15 cellular contexts compared by ENCODE assay signal in the genomic region with DNA sequence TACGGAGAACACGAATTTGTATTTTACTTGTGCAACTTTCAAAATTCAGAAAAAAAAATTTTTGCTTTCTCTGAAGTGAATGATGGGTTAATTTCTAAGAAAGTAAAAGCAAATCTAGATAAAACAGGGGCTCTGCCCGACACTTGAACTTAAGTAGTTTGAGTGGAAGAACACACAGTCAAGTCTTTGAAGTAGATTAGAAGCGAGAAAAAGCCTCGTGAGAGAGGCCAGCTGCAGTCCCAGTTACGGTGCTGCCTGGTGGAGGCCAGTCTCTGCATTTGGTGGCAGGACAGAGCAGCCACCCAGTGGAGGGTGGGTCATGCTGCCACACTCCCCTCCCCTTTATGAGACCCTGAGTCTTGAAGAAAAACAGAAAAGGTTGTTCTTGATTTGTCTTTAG.
DNase-seq lines count a peak whose midpoint lies in the region; ATAC-seq and TF ChIP-seq lines count a peak whose summit lies in the region.
"Had no signal": no experiment of that assay in that cellular context is flagged by ENCODE, and none has a peak within 500 bp of the region (broad histone marks: within the 10 kb centered on the region; RNA-seq: fewer than 3 reads in every experiment).

No MANE protein-coding gene starts in this region.

- no peak overlapping the region for H2AFZ ChIP-seq in H9 (ENCODE audit: low read length)
- H2AFZ ChIP-seq: neural progenitor cell had no signal

- peaks cover 0 to 32% (median 15%) of the 10 kb centered on the region in 4 donors for H3K36me3 ChIP-seq in stomach
- H3K36me3 ChIP-seq: neural progenitor cell had no signal

- H3K9me3 Mint-ChIP-seq in T-helper 2 cell treated with Interferon-gamma antibody and Interleukin-4, amounts not matched to agents 5 μg/mL and 100 μg/mL, for 36 hours, result no peaks in the 10 kb centered on the region
- H3K9me3 Mint-ChIP-seq in H9 (peaks cover 12 to 13% of the 10 kb centered on the region in 2 experiments), activated B cell treated with CpG ODN at 0.5 μM for 24 hours (no peaks in the 10 kb centered on the region), memory B cell (no peaks in the 10 kb centered on the region), mesothelial cell of epicardium (peaks cover 7% of the 10 kb centered on the region)

- no peak overlapping the region for H3K56ac ChIP-seq in H9 (ENCODE audit: insufficient read length, low read depth, low read length)

- ATAC-seq in activated B cell treated with CpG ODN at 0.5 μM for 24 hours (ENCODE audit: low read depth) (no peak), memory B cell (ENCODE audit: low read depth) (no peak)

- H3T11ph ChIP-seq in H9 (ENCODE audit: low read length), result no peak overlapping the region

- no peak overlapping the region for H2BK5ac ChIP-seq in H9 (ENCODE audit: insufficient read length, low read length)

- TF ChIP-seq CTCF in H9 (conservative IDR thresholded peaks at IDR 0.05), result no peak
- TF ChIP-seq CTCF in activated B cell treated with CpG ODN at 0.5 μM for 24 hours (IDR thresholded peaks at IDR 0.05), result no peak
- no peak for TF ChIP-seq CTCF in stomach (IDR thresholded peaks at IDR 0.05)
- TF ChIP-seq CTCF in mesothelial cell of epicardium (IDR thresholded peaks at IDR 0.05; ENCODE audit: unreplicated experiment), result no peak

- no peak for TF ChIP-seq POLR2A in stomach (IDR thresholded peaks at IDR 0.05)

- no peak overlapping the region for H4K8ac ChIP-seq in H9 (replicated peaks; ENCODE audit: insufficient read length, low read depth, low read length)

- CTCF ChIA-PET in activated B cell treated with CpG ODN at 0.5 μM for 24 hours (lab: Charles Lee), result interaction anchor here (1.3 kb wide), 1 partner anchor 88 kb away, joined by 4 read pairs; no protein-coding TSS in a partner anchor

- H3K23me2 ChIP-seq in H9 (ENCODE audit: insufficient read length, low read depth, low read length, poor library complexity, severe bottlenecking), result no peaks in the 10 kb centered on the region

- no peak for TF ChIP-seq EP300 in stomach (IDR thresholded peaks at IDR 0.05)

- WGBS in H9 (ENCODE audit: extremely low coverage, insufficient read length, low lambda C conversion rate), result no CpG with 5 or more reads among the region's 6 CpGs
- 41 to 62% (median 47%) methylated on average over 6 of the region's 6 CpGs for WGBS in stomach, 5 donors

- H2BK15ac ChIP-seq in H9 (ENCODE audit: low read depth, low read length), result no peak overlapping the region

- DNase-seq in T-helper 2 cell treated with Interferon-gamma antibody and Interleukin-4, amounts not matched to agents 5 μg/mL and 100 μg/mL, for 36 hours (ENCODE audit: low spot score), result no peak
- DNase-seq in T-helper 2 cell, result no peak
- no peak for DNase-seq in H9
- DNase-seq in activated B cell treated with CpG ODN at 0.5 μM for 24 hours, result no peak
- DNase-seq in memory B cell (ENCODE audit: low spot score in 2 of 2), result no peak
- DNase-seq in NCI-H2196 (lab: John Stamatoyannopoulos, UW; ENCODE audit: unreplicated experiment), result no peak
- DNase-seq in stomach, result no peak
- DNase-seq in mesothelial cell of epicardium (ENCODE audit: low spot score in 2 of 2, unreplicated experiment in 2 of 2), result no peak
- DNase-seq: cortex of kidney, hypothalamus, lower lobe of right lung, NCI-H510A treated with DMSO at 0.1 percent for 48 hours had no signal

- H3K4me3 Mint-ChIP-seq in T-helper 2 cell treated with Interferon-gamma antibody and Interleukin-4, amounts not matched to agents 5 μg/mL and 100 μg/mL, for 36 hours, result peak overlapping the region; percentile 52
- H3K4me3 Mint-ChIP-seq in H9, result no peak overlapping the region
- H3K4me3 Mint-ChIP-seq in activated B cell treated with CpG ODN at 0.5 μM for 24 hours, result no peak overlapping the region
- no peak overlapping the region for H3K4me3 Mint-ChIP-seq in memory B cell
- no peak overlapping the region for H3K4me3 Mint-ChIP-seq in mesothelial cell of epicardium
- H3K4me3 Mint-ChIP-seq: neural progenitor cell had no signal

- no peak overlapping the region for H3K23ac ChIP-seq in H9 (ENCODE audit: insufficient read length, low read depth, low read length)

- H2AK5ac ChIP-seq in H9 (ENCODE audit: insufficient read length, low read length), result no peak overlapping the region

- no peaks in the 10 kb centered on the region; the same call in 1 of the 2 replicates for H3K79me2 ChIP-seq in H9 (ENCODE audit: insufficient read depth, low read length)

- peak overlapping the region; percentile 7 for H3K18ac ChIP-seq in H9 (ENCODE audit: insufficient read length, low read depth, low read length)

- H3K4me2 ChIP-seq in H9 (ENCODE audit: insufficient read depth, insufficient read length, low read length), result no peak overlapping the region
- H3K4me2 ChIP-seq: neural progenitor cell had no signal

- H3K4ac ChIP-seq in H9 (ENCODE audit: low read depth, low read length), result no peak overlapping the region; the same call in 1 of the 2 replicates

- no peak overlapping the region for H2BK12ac ChIP-seq in H9 (ENCODE audit: insufficient read length, low read depth, low read length)

- no peak overlapping the region for H3K27ac ChIP-seq in H9 (ENCODE audit: insufficient read length, low read depth, low read length)
- H3K27ac ChIP-seq in stomach, result no peak overlapping the region
- H3K27ac ChIP-seq: 22Rv1, esophagus muscularis mucosa, lower lobe of right lung, neural progenitor cell had no signal

- H3K9ac ChIP-seq in H9 (ENCODE audit: extremely low read depth, insufficient read length, low read length), result no peak overlapping the region
- H3K9ac ChIP-seq: neural progenitor cell had no signal

- no peak overlapping the region for H2BK20ac ChIP-seq in H9 (ENCODE audit: low read depth, low read length, poor library complexity, severe bottlenecking)

- intact Hi-C loops in activated B cell treated with CpG ODN at 0.5 μM for 24 hours (cut with micrococcal nuclease), result loop anchor here (1.0 to 5.0 kb wide), 4 partner anchors 17 to 289 kb away; no protein-coding TSS in a partner anchor
- intact Hi-C loops in stomach (cut with DNase I; ENCODE audit: low total_unique reads), result no loop called here

- H3K27ac Mint-ChIP-seq in T-helper 2 cell treated with Interferon-gamma antibody and Interleukin-4, amounts not matched to agents 5 μg/mL and 100 μg/mL, for 36 hours, result peak overlapping the region; percentile 86
- peak overlapping the region in 1 of 3 experiments; percentile 95; a peak in 2 of 7 replicates for H3K27ac Mint-ChIP-seq in H9
- H3K27ac Mint-ChIP-seq in activated B cell treated with CpG ODN at 0.5 μM for 24 hours, result peak overlapping the region; percentile 78
- H3K27ac Mint-ChIP-seq in memory B cell, result peak overlapping the region; percentile 92
- H3K27ac Mint-ChIP-seq in mesothelial cell of epicardium, result no peak overlapping the region
- H3K27ac Mint-ChIP-seq: neural progenitor cell had no signal

- no peaks in the 10 kb centered on the region for H3K27me3 Mint-ChIP-seq in T-helper 2 cell treated with Interferon-gamma antibody and Interleukin-4, amounts not matched to agents 5 μg/mL and 100 μg/mL, for 36 hours (ENCODE audit: low read depth)
- no peaks in the 10 kb centered on the region for H3K27me3 Mint-ChIP-seq in H9 (ENCODE audit: low read depth)
- no peaks in the 10 kb centered on the region for H3K27me3 Mint-ChIP-seq in activated B cell treated with CpG ODN at 0.5 μM for 24 hours
- H3K27me3 Mint-ChIP-seq in memory B cell, result no peaks in the 10 kb centered on the region
- H3K27me3 Mint-ChIP-seq in mesothelial cell of epicardium (ENCODE audit: low read depth), result peaks cover 6% of the 10 kb centered on the region

- no peaks in the 10 kb centered on the region for H3K27me3 ChIP-seq in H9 (ENCODE audit: insufficient read depth, low read length)
- peaks cover 0 to 32% (median 0%) of the 10 kb centered on the region in 3 donors for H3K27me3 ChIP-seq in stomach
- H3K27me3 ChIP-seq: neural progenitor cell had no signal

- no peak overlapping the region for H3K4me3 ChIP-seq in stomach
- H3K4me3 ChIP-seq: esophagus muscularis mucosa, lower lobe of right lung, neural progenitor cell had no signal

- H3K14ac ChIP-seq in H9 (ENCODE audit: insufficient read depth, low read length), result no peak overlapping the region

- POLR2A ChIA-PET in activated B cell treated with CpG ODN at 0.5 μM for 24 hours (lab: Charles Lee), result interaction anchor here (0.6 to 3.1 kb wide), 6 partner anchors 10 to 89 kb away, joined by 3 to 19 read pairs (median 4); a partner anchor contains a TSS

- H3K36me3 Mint-ChIP-seq in T-helper 2 cell treated with Interferon-gamma antibody and Interleukin-4, amounts not matched to agents 5 μg/mL and 100 μg/mL, for 36 hours (ENCODE audit: low read depth), result peaks cover 75% of the 10 kb centered on the region
- peaks cover 10 to 40% (median 20%) of the 10 kb centered on the region in 3 experiments for H3K36me3 Mint-ChIP-seq in H9 (ENCODE audit: insufficient read depth in 1 of 3, low read depth in 3 of 3)
- peaks cover 88% of the 10 kb centered on the region for H3K36me3 Mint-ChIP-seq in activated B cell treated with CpG ODN at 0.5 μM for 24 hours (ENCODE audit: low read depth)
- peaks cover 47% of the 10 kb centered on the region for H3K36me3 Mint-ChIP-seq in memory B cell
- H3K36me3 Mint-ChIP-seq in mesothelial cell of epicardium, result no peaks in the 10 kb centered on the region
- H3K36me3 Mint-ChIP-seq: neural progenitor cell had no signal

- H3K4me1 ChIP-seq in H9 (ENCODE audit: insufficient read depth, low read length), result peaks cover 5% of the 10 kb centered on the region; the same call in 1 of the 2 replicates
- no peaks in the 10 kb centered on the region for H3K4me1 ChIP-seq in stomach
- H3K4me1 ChIP-seq: esophagus muscularis mucosa, lower lobe of right lung had no signal

- peaks cover 36% of the 10 kb centered on the region for H3K4me1 Mint-ChIP-seq in T-helper 2 cell treated with Interferon-gamma antibody and Interleukin-4, amounts not matched to agents 5 μg/mL and 100 μg/mL, for 36 hours (ENCODE audit: low read depth)
- H3K4me1 Mint-ChIP-seq in H9, result peaks cover 55 to 66% of the 10 kb centered on the region in 2 experiments
- peaks cover 30% of the 10 kb centered on the region for H3K4me1 Mint-ChIP-seq in activated B cell treated with CpG ODN at 0.5 μM for 24 hours
- peaks cover 40% of the 10 kb centered on the region for H3K4me1 Mint-ChIP-seq in memory B cell
- H3K4me1 Mint-ChIP-seq in mesothelial cell of epicardium, result peaks cover 12% of the 10 kb centered on the region

- no peaks in the 10 kb centered on the region for H4K20me1 ChIP-seq in H9 (ENCODE audit: control insufficient read depth, insufficient read depth, insufficient read length)

- H4K5ac ChIP-seq in H9 (ENCODE audit: insufficient read length, low read depth, low read length), result no peak overlapping the region

- no peaks in the 10 kb centered on the region for H3K9me3 ChIP-seq in H9 (ENCODE audit: control insufficient read depth, low read depth, low read length)
- H3K9me3 ChIP-seq in stomach, result no peaks in the 10 kb centered on the region
- H3K9me3 ChIP-seq: esophagus muscularis mucosa, lower lobe of right lung had no signal

- H2BK120ac ChIP-seq in H9 (ENCODE audit: low read depth, low read length, poor library complexity, severe bottlenecking), result peak overlapping the region; percentile 11

- H4K91ac ChIP-seq in H9 (ENCODE audit: insufficient read length, low read depth, low read length), result no peak overlapping the region

- H3K79me1 ChIP-seq in H9 (ENCODE audit: insufficient read depth, low read depth, low read length, poor library complexity, severe bottlenecking), result no peaks in the 10 kb centered on the region
